Comparison of ENCODE assay signal across 11 cellular contexts in the genomic region with DNA sequence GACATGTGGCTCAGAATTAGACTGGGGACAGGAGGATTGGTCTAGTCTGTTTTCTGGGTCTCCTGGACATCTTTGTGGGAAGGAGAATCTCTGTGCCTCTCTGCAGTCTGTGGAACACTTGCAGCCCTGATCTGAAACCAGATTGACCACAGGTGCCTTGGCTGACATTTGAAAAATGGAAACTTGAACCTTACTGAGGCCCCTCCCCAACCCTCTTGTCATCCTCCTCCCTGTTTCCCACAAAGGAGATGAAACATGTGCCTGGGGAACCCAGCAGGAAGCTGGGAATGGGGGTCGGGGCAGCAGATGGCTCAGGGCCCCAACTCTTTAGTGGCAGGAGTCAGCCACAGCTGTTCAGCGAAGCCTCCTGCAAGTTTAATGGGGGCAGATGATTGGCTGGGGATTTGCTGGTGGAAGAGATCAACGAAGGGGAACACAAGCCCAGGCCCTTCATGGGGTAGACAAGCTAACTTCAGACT. TPM values are rescaled to one million over a fixed set of nuclear protein-coding genes. Genes with fewer than 3 reads are reported as not detected.
A peak's percentile ranks its signal among the peaks of the same experiment; 100 is the strongest.
DNase-seq lines count a peak whose midpoint lies in the region; ATAC-seq and TF ChIP-seq lines count a peak whose summit lies in the region.
"Had no signal": no experiment of that assay in that cellular context is flagged by ENCODE, and none has a peak within 500 bp of the region (broad histone marks: within the 10 kb centered on the region; RNA-seq: fewer than 3 reads in every experiment).

No MANE protein-coding gene starts in this region.

- peaks cover 3% of the 10 kb centered on the region; the same call in 1 of the 2 replicates for H3K4me1 ChIP-seq in IMR-90 (ENCODE audit: control insufficient read depth, insufficient read depth, low read length)
- peaks cover 9% of the 10 kb centered on the region for H3K4me1 ChIP-seq in iPS-20b (ENCODE audit: insufficient read depth, low read length)
- peaks cover 6% of the 10 kb centered on the region for H3K4me1 ChIP-seq in mesendoderm (ENCODE audit: control insufficient read depth, low read depth, low read length)

- peak overlapping the region; percentile 69 for H2AFZ ChIP-seq in IMR-90 (replicated peaks; ENCODE audit: low read length, poor library complexity)

- POLR2A ChIA-PET in IMR-90 (lab: Charles Lee; ENCODE audit: unreplicated experiment), result no interaction called here

- no peaks in the 10 kb centered on the region for H3K9me1 ChIP-seq in IMR-90 (ENCODE audit: insufficient read depth, low read length)

- H3K18ac ChIP-seq in IMR-90 (ENCODE audit: low read depth, low read length) (no peak overlapping the region), mesendoderm (ENCODE audit: low read length) (no peak overlapping the region)

- H3K14ac ChIP-seq in IMR-90 (replicated peaks; ENCODE audit: low read depth, low read length), result no peak overlapping the region

- H2BK15ac ChIP-seq in IMR-90 (ENCODE audit: low read depth, low read length) (no peak overlapping the region), mesendoderm (replicated peaks; ENCODE audit: low read depth) (no peak overlapping the region)

- no peak overlapping the region for H3K27ac ChIP-seq in IMR-90 (ENCODE audit: insufficient read depth, low read length)
- no peak overlapping the region for H3K27ac ChIP-seq in iPS-20b (ENCODE audit: low read length)
- H3K27ac ChIP-seq in mesendoderm (ENCODE audit: low read depth, low read length), result no peak overlapping the region
- H3K27ac ChIP-seq: cardiac muscle cell had no signal

- DNase-seq in GM13976 (ENCODE audit: low spot score) (peak; percentile 49), IMR-90 (no peak), HUDEP-2 (lab: John Stamatoyannopoulos, UW; ENCODE audit: unreplicated experiment in 76 of 76) (no peak), mesendoderm (no peak)
- no peak for DNase-seq in activated naive CD4-positive, alpha-beta T cell (lab: John Stamatoyannopoulos, UW)
- DNase-seq in central memory CD4-positive, alpha-beta T cell, result no peak
- DNase-seq: activated CD4-positive, alpha-beta T cell treated with anti-CD3 and anti-CD28 coated beads, Interleukin-2, amount 50 U/mL, for 1 hour; activated gamma-delta T cell had no signal

- H2BK5ac ChIP-seq in IMR-90 (ENCODE audit: low read depth, low read length, poor library complexity, severe bottlenecking) (no peak overlapping the region), mesendoderm (ENCODE audit: low read length) (no peak overlapping the region)

- H3K4me3 ChIP-seq in IMR-90 (ENCODE audit: insufficient read depth, low read depth, low read length) (no peak overlapping the region), iPS-20b (ENCODE audit: low read length) (no peak overlapping the region), mesendoderm (ENCODE audit: low read length) (no peak overlapping the region)
- H3K4me3 ChIP-seq: cardiac muscle cell had no signal

- H4K20me1 ChIP-seq in IMR-90 (ENCODE audit: insufficient read depth, low read length), result no peaks in the 10 kb centered on the region

- H3K9ac ChIP-seq in IMR-90 (ENCODE audit: low read depth, low read length) (no peak overlapping the region), iPS-20b (ENCODE audit: low read depth, low read length) (peak overlapping the region; percentile 7; the same call in 1 of the 2 replicates), mesendoderm (ENCODE audit: low read length) (no peak overlapping the region)

- no peak overlapping the region for H2BK20ac ChIP-seq in IMR-90 (ENCODE audit: low read depth, low read length)

- H3K56ac ChIP-seq in IMR-90 (ENCODE audit: extremely low read depth, insufficient read depth, low read length) (no peak overlapping the region), mesendoderm (ENCODE audit: low read length) (no peak overlapping the region)

- intact Hi-C loops in IMR-90 (cut with micrococcal nuclease), result no loop called here

- H3K27me3 ChIP-seq in IMR-90 (ENCODE audit: control insufficient read depth, insufficient read depth, low read length) (no peaks in the 10 kb centered on the region), iPS-20b (ENCODE audit: insufficient read depth, low read length) (no peaks in the 10 kb centered on the region), mesendoderm (ENCODE audit: insufficient read depth, low read length, poor library complexity) (no peaks in the 10 kb centered on the region)
- H3K27me3 ChIP-seq: cardiac muscle cell had no signal

- CTCF ChIA-PET in IMR-90 (lab: Yijun Ruan, JAX), result interaction anchor here (0.7 to 1.2 kb wide), 4 partner anchors 9 to 157 kb away, joined by 3 to 4 read pairs (median 4); no protein-coding TSS in a partner anchor

- H3K9me3 ChIP-seq in IMR-90 (ENCODE audit: control insufficient read depth, insufficient read depth, low read length) (no peaks in the 10 kb centered on the region), iPS-20b (ENCODE audit: insufficient read depth, low read depth, low read length) (no peaks in the 10 kb centered on the region)

- H4K8ac ChIP-seq in IMR-90 (ENCODE audit: low read depth in 2 of 2, low read length in 2 of 2) (no peak overlapping the region), mesendoderm (ENCODE audit: low read depth, low read length) (no peak overlapping the region)

- H3K23ac ChIP-seq in IMR-90 (ENCODE audit: low read depth, low read length) (no peak overlapping the region), mesendoderm (ENCODE audit: low read length) (no peak overlapping the region)

- TF ChIP-seq CTCF in GM13976 (IDR thresholded peaks at IDR 0.05; ENCODE audit: borderline replicate concordance, control extremely low read depth, extremely low read depth, insufficient read depth, missing control alignments), result no peak
- no peak for TF ChIP-seq CTCF in IMR-90 (conservative IDR thresholded peaks at IDR 0.05; ENCODE audit: low read depth, low read length)

- H2BK120ac ChIP-seq in IMR-90 (ENCODE audit: low read depth, low read length) (no peak overlapping the region), mesendoderm (ENCODE audit: low read depth, low read length) (no peak overlapping the region)

- no peak overlapping the region for H3K4me2 ChIP-seq in IMR-90 (ENCODE audit: low read depth, low read length)
- no peak overlapping the region for H3K4me2 ChIP-seq in mesendoderm (ENCODE audit: low read length)

- H4K5ac ChIP-seq in IMR-90 (ENCODE audit: low read depth, low read length) (no peak overlapping the region), mesendoderm (ENCODE audit: low read length) (no peak overlapping the region)

- TF ChIP-seq RAD21 in IMR-90 (IDR thresholded peaks at IDR 0.05; ENCODE audit: low read length), result no peak

- no peaks in the 10 kb centered on the region for H3K79me2 ChIP-seq in mesendoderm (ENCODE audit: control insufficient read depth, insufficient read depth, low read length)

- H3K4ac ChIP-seq in IMR-90 (ENCODE audit: low read depth, low read length) (no peak overlapping the region), mesendoderm (ENCODE audit: low read depth, low read length) (no peak overlapping the region)

- H4K91ac ChIP-seq in IMR-90 (ENCODE audit: insufficient read depth, low read depth, low read length), result no peak overlapping the region

- H3K36me3 ChIP-seq in IMR-90 (ENCODE audit: control insufficient read depth, insufficient read depth, low read length), result peaks cover 18% of the 10 kb centered on the region
- peaks cover 94% of the 10 kb centered on the region for H3K36me3 ChIP-seq in iPS-20b (ENCODE audit: insufficient read depth, low read depth, low read length)
- peaks cover 9% of the 10 kb centered on the region for H3K36me3 ChIP-seq in mesendoderm (ENCODE audit: control insufficient read depth, insufficient read depth, low read length)
- H3K36me3 ChIP-seq: cardiac muscle cell had no signal

- peak; percentile 57 for ATAC-seq in GM21786 (IDR thresholded peaks at IDR 0.05; ENCODE audit: unreplicated experiment)
- ATAC-seq in IMR-90 (ENCODE audit: low read depth), result no peak

- H3K79me1 ChIP-seq in IMR-90 (ENCODE audit: low read depth in 1 of 2, low read length in 2 of 2), result no peaks in the 10 kb centered on the region
- H3K79me1 ChIP-seq in mesendoderm (ENCODE audit: low read length), result no peaks in the 10 kb centered on the region

- no TSS peak for BruUV-seq in IMR-90 (replicated peaks; lab: Mats Ljungman, UMichigan)

- H2AK9ac ChIP-seq in IMR-90 (replicated peaks; ENCODE audit: low read depth, low read length, poor library complexity), result no peak overlapping the region

- TF ChIP-seq POLR2A in IMR-90 (IDR thresholded peaks at IDR 0.05; ENCODE audit: low read depth, low read length), result no peak

- in situ Hi-C loops in GM13976 (cut with MboI; ENCODE audit: low sequenced_read_pairs, unreplicated experiment) (no loop called here), IMR-90 (cut with MboI; ENCODE audit: low sequenced_read_pairs) (no loop called here)

- no peak overlapping the region for H2AK5ac ChIP-seq in IMR-90 (ENCODE audit: low read depth, low read length)
- no peak overlapping the region for H2AK5ac ChIP-seq in mesendoderm (ENCODE audit: low read length)

- dilution Hi-C loops in IMR-90 (cut with HindIII; ENCODE audit: low sequenced_read_pairs, unreplicated experiment), result no loop called here

- WGBS in IMR-90 (ENCODE audit: extremely low coverage in 2 of 2, insufficient read length in 1 of 2), 2 experiments, result 80% methylated on average over 1 of the region's 3 CpGs; no CpG with 5 or more reads in 1 of the 2 experiments
- WGBS in mesendoderm (ENCODE audit: extremely low coverage, insufficient coverage, low lambda C conversion rate), result no CpG with 5 or more reads among the region's 3 CpGs

TF ChIP-seq in IMR-90, 13 proteins besides CTCF, POLR2A, EP300 and RAD21 (continues in another document):
- TF ChIP-seq RCOR1 (IDR thresholded peaks at IDR 0.05; ENCODE audit: insufficient replicate concordance, low read length) (no peak), SMC3 (IDR thresholded peaks at IDR 0.05; ENCODE audit: low read depth, low read length) (no peak), NFE2L2 (IDR thresholded peaks at IDR 0.05; ENCODE audit: low read depth, low read length) (no peak), CEBPB (IDR thresholded peaks at IDR 0.05; ENCODE audit: low read depth, low read length) (no peak), CHD1 (IDR thresholded peaks at IDR 0.05; ENCODE audit: low read depth, low read length) (no peak), RFX5 (IDR thresholded peaks at IDR 0.05; ENCODE audit: low read depth, low read length) (no peak), MXI1 (IDR thresholded peaks at IDR 0.05; ENCODE audit: borderline replicate concordance, low read depth, low read length) (no peak)

RNA-seq across cellular contexts. Expression of a gene that starts 18.1 kb away (rescaled TPM):
- 0.83 and 0.90 TPM in 2 replicates for total RNA-seq in IMR-90 (2012; rRNA removed)
- 1.1 and 1.2 TPM in 2 replicates for polyA plus RNA-seq in IMR-90 (2012; rRNA removed)
- 0.82 and 1.0 TPM in 2 replicates for polyA plus RNA-seq in IMR-90 (2012; cell fraction: cytosol; rRNA removed)
- polyA plus RNA-seq in IMR-90 (2012; cell fraction: nucleus; rRNA removed; ENCODE audit: low replicate concordance), result 0.92 and 2.2 TPM in 2 replicates
- 86.1 TPM for polyA plus RNA-seq in mesendoderm (2013, experiment 1 of 2)
- polyA plus RNA-seq in mesendoderm (2013, experiment 2 of 2), result 89.3 TPM

RNA-seq across cellular contexts. Expression of a gene that starts 47.2 kb away (rescaled TPM):
- total RNA-seq in IMR-90 (2012; rRNA removed), result 44.1 and 49.2 TPM in 2 replicates
- polyA plus RNA-seq in IMR-90 (2012; rRNA removed), result 10.6 and 13.4 TPM in 2 replicates
- 5.2 and 5.8 TPM in 2 replicates for polyA plus RNA-seq in IMR-90 (2012; cell fraction: cytosol; rRNA removed)
- 7.3 and 32.8 TPM in 2 replicates for polyA plus RNA-seq in IMR-90 (2012; cell fraction: nucleus; rRNA removed; ENCODE audit: low replicate concordance)
- 20.8 TPM for polyA plus RNA-seq in mesendoderm (2013, experiment 1 of 2)
- 20.1 TPM for polyA plus RNA-seq in mesendoderm (2013, experiment 2 of 2)
